2 cellular contexts compared by ENCODE assay signal in genomic region chr15:64151727-64152506, GRCh38.
A peak's percentile ranks its signal among the peaks of the same experiment; 100 is the strongest.
TF ChIP-seq lines count a peak whose summit lies in the region.

TSS of gene SNX22 (plus strand) at chr15:64151731. CDS start at chr15:64151776, 45 bp downstream.

TF ChIP-seq in SK-N-SH treated with all-trans-retinoic acid at 6 μM for 48 hours, 23 proteins besides CTCF, POLR2A, EP300 and RAD21 (continued from another document):
- no peak for TF ChIP-seq POU6F1 (CRISPR knock-in tag; IDR thresholded peaks at IDR 0.05; ENCODE audit: borderline replicate concordance, low read depth)
TF ChIP-seq in SK-N-SH treated with all-trans-retinoic acid at 6 μM for 48 hours: peak in this region for 0.

TF ChIP-seq in H1, 55 proteins besides CTCF, POLR2A, EP300 and RAD21 (continued from another document):
- peak; percentile 22; the same call in 1 of the 2 replicates for TF ChIP-seq MAX (IDR thresholded peaks at IDR 0.05)
- TF ChIP-seq BACH1 (IDR thresholded peaks at IDR 0.05; ENCODE audit: low read length): no peak
- peak; percentile 41; the same call in 1 of the 2 replicates for TF ChIP-seq SUZ12 (IDR thresholded peaks at IDR 0.05; ENCODE audit: low read length)
- peak; percentile 53; the same call in 1 of the 2 replicates for TF ChIP-seq RBBP5 (IDR thresholded peaks at IDR 0.05; ENCODE audit: borderline replicate concordance, low read depth, low read length)
- TF ChIP-seq TBP (IDR thresholded peaks at IDR 0.05; ENCODE audit: low read depth, low read length): 0 out of 2 replicates have a peak, but pooled peaks have one; percentile 3
- TF ChIP-seq SRF (IDR thresholded peaks at IDR 0.05; ENCODE audit: low read depth, low read length): no peak
- no peak for TF ChIP-seq BCL11A (IDR thresholded peaks at IDR 0.05; ENCODE audit: low read depth in 2 of 2, low read length in 2 of 2)
- TF ChIP-seq CHD1 (IDR thresholded peaks at IDR 0.05; ENCODE audit: low read depth, low read length): no peak
TF ChIP-seq in H1: peak in this region for 8.
